ENCODE assay signal across 13 cellular contexts in the genomic region with DNA sequence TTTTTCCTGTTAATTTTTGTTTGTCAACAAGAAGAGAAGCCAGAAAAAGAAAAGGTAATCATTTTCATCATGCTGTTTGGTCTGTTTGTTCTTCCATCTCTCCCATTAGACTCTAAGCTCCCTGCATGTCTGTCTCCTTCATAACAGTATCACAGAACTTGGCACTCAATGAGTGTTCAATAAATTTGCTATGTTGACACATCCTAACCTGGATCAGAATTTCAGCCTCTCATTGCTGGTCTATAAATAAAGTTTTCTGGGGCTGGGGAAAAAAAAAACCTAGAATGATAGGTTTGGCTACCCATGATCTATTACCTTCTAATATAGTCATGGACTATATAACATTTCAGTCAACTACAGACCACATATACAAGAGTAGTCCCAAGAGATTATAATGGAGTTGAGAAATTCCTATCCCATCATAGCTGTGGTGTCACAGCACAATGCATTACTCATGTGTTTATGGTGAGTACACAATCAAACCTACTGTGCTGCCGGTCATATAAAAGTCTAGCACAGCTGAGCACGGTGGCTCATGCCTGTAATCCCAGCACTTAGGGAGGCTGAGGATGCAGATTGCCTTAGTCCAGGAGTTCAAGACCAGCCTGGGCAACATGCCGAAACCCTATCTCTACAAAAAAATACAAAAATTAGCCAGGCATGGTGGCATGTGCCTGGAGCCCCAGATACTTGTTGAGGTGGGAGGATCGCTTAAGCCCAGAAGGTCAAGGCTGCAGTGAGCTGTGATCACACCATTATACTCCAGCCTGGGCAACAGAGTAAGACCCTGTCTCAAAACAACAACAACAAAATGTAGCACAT. TPM values are rescaled to one million over a fixed set of nuclear protein-coding genes. Genes with fewer than 3 reads are reported as not detected.
DNase-seq lines count a peak whose midpoint lies in the region; ATAC-seq, FAIRE-seq and TF ChIP-seq lines count a peak whose summit lies in the region.
"Had no signal": no experiment of that assay in that cellular context is flagged by ENCODE, and none has a peak within 500 bp of the region (broad histone marks: within the 10 kb centered on the region; RNA-seq: fewer than 3 reads in every experiment).

No MANE protein-coding gene starts in this region.

- H3K36me3 ChIP-seq in IMR-90 (ENCODE audit: control insufficient read depth, insufficient read depth, low read length), result no peaks in the 10 kb centered on the region
- peaks cover 0 to 12% of the 10 kb centered on the region in 2 experiments; a peak in 3 of 5 replicates for H3K36me3 ChIP-seq in HepG2 (replicated peaks in 1 of 2; ENCODE audit: control insufficient read depth in 1 of 2, insufficient read depth in 2 of 2, low read length in 2 of 2)
- no peaks in the 10 kb centered on the region for H3K36me3 ChIP-seq in kidney (ENCODE audit: control insufficient read depth in 1 of 2, insufficient read depth in 2 of 2, low read length in 2 of 2)

- peaks cover 25% of the 10 kb centered on the region for H3K9me1 ChIP-seq in IMR-90 (ENCODE audit: insufficient read depth, low read length)

- H3K4me3 ChIP-seq in AG09309 (ENCODE audit: control insufficient read depth, low read depth, low read length), result no peak overlapping the region
- no peak overlapping the region for H3K4me3 ChIP-seq in IMR-90 (ENCODE audit: insufficient read depth, low read depth, low read length)
- no peak overlapping the region for H3K4me3 ChIP-seq in astrocyte of the spinal cord (ENCODE audit: low read depth, low read length)
- H3K4me3 ChIP-seq in HepG2 (replicated peaks in 1 of 3; ENCODE audit: insufficient read depth in 1 of 3, low read depth in 2 of 3, low read length in 3 of 3), result no peak overlapping the region
- no peak overlapping the region for H3K4me3 ChIP-seq in kidney (ENCODE audit: low read length in 2 of 2)

- H3K9me3 ChIP-seq in IMR-90 (ENCODE audit: control insufficient read depth, insufficient read depth, low read length) (no peaks in the 10 kb centered on the region), HepG2 (ENCODE audit: low read length) (no peaks in the 10 kb centered on the region), kidney (ENCODE audit: control insufficient read depth in 1 of 2, low read length in 2 of 2) (no peaks in the 10 kb centered on the region)

- H3K27ac ChIP-seq in IMR-90 (ENCODE audit: insufficient read depth, low read length) (no peak overlapping the region), HepG2 (ENCODE audit: extremely low read length, insufficient read depth, low read length) (peak overlapping the region; percentile 27), kidney (ENCODE audit: low read depth in 2 of 2, low read length in 2 of 2) (no peak overlapping the region)
- H3K27ac ChIP-seq: WERI-Rb-1 had no signal

- no peaks in the 10 kb centered on the region for H3K27me3 Mint-ChIP-seq in osteocyte (ENCODE audit: unreplicated experiment)
- H3K27me3 Mint-ChIP-seq: IgD-negative memory B cell had no signal

- FAIRE-seq in HepG2 (lab: Jason Lieb, UNC), result no peak
- no peak for FAIRE-seq in kidney (lab: Jason Lieb, UNC)
- FAIRE-seq: frontal cortex had no signal

- no peak overlapping the region for H3K4me3 Mint-ChIP-seq in osteocyte (ENCODE audit: unreplicated experiment)
- H3K4me3 Mint-ChIP-seq: activated naive CD4-positive, alpha-beta T cell treated with anti-CD3 and anti-CD28 coated beads for 36 hours; neural crest cell had no signal

- peak overlapping the region; percentile 20; the same call in 1 of the 2 replicates for H2AK5ac ChIP-seq in IMR-90 (ENCODE audit: low read depth, low read length)

- TF ChIP-seq POLR2A in IMR-90 (IDR thresholded peaks at IDR 0.05; ENCODE audit: low read depth, low read length) (no peak), HepG2 (IDR thresholded peaks at IDR 0.05; ENCODE audit: insufficient read depth in 1 of 2, low read depth in 2 of 2, low read length in 2 of 2) (no peak)

- TF ChIP-seq EP300 in HepG2 (IDR thresholded peaks at IDR 0.05; ENCODE audit: low read depth in 2 of 2, low read length in 2 of 2) (no peak), HepG2 (CRISPR knock-in tag; IDR thresholded peaks at IDR 0.05; ENCODE audit: borderline replicate concordance) (no peak)

- H2BK120ac ChIP-seq in IMR-90 (ENCODE audit: low read depth, low read length), result no peak overlapping the region

- H3K4me1 Mint-ChIP-seq in osteocyte (ENCODE audit: unreplicated experiment), result peaks cover 48% of the 10 kb centered on the region

- H2AK9ac ChIP-seq in IMR-90 (replicated peaks; ENCODE audit: low read depth, low read length, poor library complexity), result no peak overlapping the region

- H3K9me3 Mint-ChIP-seq in osteocyte (ENCODE audit: unreplicated experiment), result no peaks in the 10 kb centered on the region
- H3K9me3 Mint-ChIP-seq: activated naive CD4-positive, alpha-beta T cell treated with anti-CD3 and anti-CD28 coated beads for 36 hours; IgD-negative memory B cell; neural crest cell had no signal

- H3K27ac Mint-ChIP-seq in osteocyte (ENCODE audit: unreplicated experiment), result no peak overlapping the region
- H3K27ac Mint-ChIP-seq: activated naive CD4-positive, alpha-beta T cell treated with anti-CD3 and anti-CD28 coated beads for 36 hours had no signal

- H4K20me1 ChIP-seq in IMR-90 (ENCODE audit: insufficient read depth, low read length) (peaks cover 70% of the 10 kb centered on the region), HepG2 (ENCODE audit: insufficient read depth, low read length) (peaks cover 29% of the 10 kb centered on the region)

- CTCF ChIA-PET in IMR-90 (lab: Yijun Ruan, JAX), result no interaction called here
- CTCF ChIA-PET in HepG2 (lab: Yijun Ruan, JAX; ENCODE audit: low intra/inter-chr PET ratio, low total read pairs), result no interaction called here

- ATAC-seq in IMR-90 (ENCODE audit: low read depth), result peak; percentile 63
- peak; percentile 50 for ATAC-seq in HepG2
- ATAC-seq in GM19395 (IDR thresholded peaks at IDR 0.05; ENCODE audit: unreplicated experiment), result no peak

- no peak overlapping the region for H3K14ac ChIP-seq in IMR-90 (replicated peaks; ENCODE audit: low read depth, low read length)

- H4K5ac ChIP-seq in IMR-90 (ENCODE audit: low read depth, low read length), result no peak overlapping the region

- intact Hi-C loops in IMR-90 (cut with micrococcal nuclease) (no loop called here), HepG2 (cut with micrococcal nuclease; ENCODE audit: unreplicated experiment) (no loop called here), kidney (cut with DNase I) (no loop called here)

- TF ChIP-seq CTCF in AG09309 (IDR thresholded peaks at IDR 0.05; ENCODE audit: control insufficient read depth, insufficient read depth, low read depth, low read length, missing control alignments), result no peak
- no peak for TF ChIP-seq CTCF in IMR-90 (conservative IDR thresholded peaks at IDR 0.05; ENCODE audit: low read depth, low read length)
- TF ChIP-seq CTCF in astrocyte of the spinal cord (IDR thresholded peaks at IDR 0.05; ENCODE audit: low read depth, low read length), result no peak
- TF ChIP-seq CTCF in HepG2 (CRISPR knock-in tag; IDR thresholded peaks at IDR 0.05), result no peak
- TF ChIP-seq CTCF in kidney (IDR thresholded peaks at IDR 0.05; ENCODE audit: borderline replicate concordance, extremely low read depth, insufficient read depth), result no peak
- no peak for TF ChIP-seq CTCF in osteocyte (IDR thresholded peaks at IDR 0.05)

- no peak overlapping the region for H2BK15ac ChIP-seq in IMR-90 (ENCODE audit: low read depth, low read length)

- H3K27me3 ChIP-seq in IMR-90 (ENCODE audit: control insufficient read depth, insufficient read depth, low read length), result no peaks in the 10 kb centered on the region
- no peaks in the 10 kb centered on the region for H3K27me3 ChIP-seq in HepG2 (ENCODE audit: control insufficient read depth in 1 of 2, insufficient read depth in 2 of 2, low read length in 2 of 2)

- no peak overlapping the region for H3K4ac ChIP-seq in IMR-90 (ENCODE audit: low read depth, low read length)

- H3K36me3 Mint-ChIP-seq in osteocyte (ENCODE audit: unreplicated experiment), result peaks cover 2% of the 10 kb centered on the region

- no peak overlapping the region for H3K9ac ChIP-seq in IMR-90 (ENCODE audit: low read depth, low read length)
- H3K9ac ChIP-seq in HepG2 (ENCODE audit: insufficient read depth, low read depth, low read length), result no peak overlapping the region
- no peak overlapping the region for H3K9ac ChIP-seq in kidney (ENCODE audit: low read length in 2 of 2)

- in situ Hi-C loops in IMR-90 (cut with MboI; ENCODE audit: low sequenced_read_pairs) (no loop called here), astrocyte of the spinal cord (cut with HindIII; ENCODE audit: low sequenced_read_pairs) (no loop called here), HepG2 (cut with HindIII; ENCODE audit: extremely low pct_ligation_motif_present, low pct_unique_long_range_greater_than_20kb) (no loop called here)

- POLR2A ChIA-PET in IMR-90 (lab: Charles Lee; ENCODE audit: unreplicated experiment) (interaction anchor here (1.2 kb wide), 1 partner anchor 33 kb away, joined by 3 read pairs; no protein-coding TSS in a partner anchor), HepG2 (lab: Yijun Ruan, JAX) (interaction anchor here (0.7 to 1.6 kb wide), 4 partner anchors 8 to 137 kb away, joined by 3 to 6 read pairs (median 4); no protein-coding TSS in a partner anchor)

- H3K23ac ChIP-seq in IMR-90 (ENCODE audit: low read depth, low read length), result no peak overlapping the region

- no peak overlapping the region for H4K91ac ChIP-seq in IMR-90 (ENCODE audit: insufficient read depth, low read depth, low read length)

- H3K4me1 ChIP-seq in IMR-90 (ENCODE audit: control insufficient read depth, insufficient read depth, low read length), result peaks cover 11% of the 10 kb centered on the region
- H3K4me1 ChIP-seq in HepG2 (ENCODE audit: insufficient read depth, low read length), result peaks cover 69% of the 10 kb centered on the region
- H3K4me1 ChIP-seq in kidney (ENCODE audit: control insufficient read depth in 1 of 2, insufficient read depth in 1 of 2, low read depth in 1 of 2, low read length in 2 of 2), result peaks cover 15 to 22% of the 10 kb centered on the region in 2 donors

- H4K8ac ChIP-seq in IMR-90 (ENCODE audit: low read depth in 2 of 2, low read length in 2 of 2), result no peak overlapping the region

- no peak overlapping the region for H2BK20ac ChIP-seq in IMR-90 (ENCODE audit: low read depth, low read length)

- no TSS peak for BruUV-seq in IMR-90 (replicated peaks; lab: Mats Ljungman, UMichigan)
- no TSS peak for BruUV-seq in HepG2 (replicated peaks; lab: Mats Ljungman, UMichigan)

- H3K4me2 ChIP-seq in IMR-90 (ENCODE audit: low read depth, low read length) (no peak overlapping the region), HepG2 (ENCODE audit: low read depth, low read length) (peak overlapping the region; percentile 40; the same call in 1 of the 2 replicates)

- H3K79me2 ChIP-seq in HepG2 (ENCODE audit: insufficient read depth, low read length), result peaks cover 94% of the 10 kb centered on the region

- H3K18ac ChIP-seq in IMR-90 (ENCODE audit: low read depth, low read length), result peak overlapping the region; percentile 13; the same call in 1 of the 2 replicates

- DNase-seq in AG09309 (ENCODE audit: low read depth), result peak; percentile 87
- DNase-seq in IMR-90, result peak; percentile 95
- peak; percentile 84 for DNase-seq in astrocyte of the spinal cord (ENCODE audit: low read depth, low spot score)
- DNase-seq in HepG2 (ENCODE audit: low spot score), result peak; percentile 78
- DNase-seq in NCI-H2227 (lab: John Stamatoyannopoulos, UW; ENCODE audit: unreplicated experiment), result no peak
- DNase-seq in kidney, result no peak
- DNase-seq in osteocyte (ENCODE audit: extremely low spot score, unreplicated experiment), result no peak
- DNase-seq: activated naive CD4-positive, alpha-beta T cell treated with anti-CD3 and anti-CD28 coated beads for 36 hours; WERI-Rb-1 had no signal

- no peak overlapping the region for H2BK5ac ChIP-seq in IMR-90 (ENCODE audit: low read depth, low read length, poor library complexity, severe bottlenecking)

- no peak overlapping the region for H2AFZ ChIP-seq in IMR-90 (replicated peaks; ENCODE audit: low read length, poor library complexity)
- no peak overlapping the region for H2AFZ ChIP-seq in HepG2 (ENCODE audit: low read length)

- dilution Hi-C loops in IMR-90 (cut with HindIII; ENCODE audit: low sequenced_read_pairs, unreplicated experiment), result no loop called here

- H3K56ac ChIP-seq in IMR-90 (ENCODE audit: extremely low read depth, insufficient read depth, low read length), result no peak overlapping the region

- no CpG with 5 or more reads among the region's 4 CpGs for WGBS in IMR-90 (ENCODE audit: extremely low coverage in 2 of 2, insufficient read length in 1 of 2), 2 experiments
- 76% methylated on average over 4 of the region's 4 CpGs for whole genome bisulfite sequencing in HepG2 (ENCODE audit: low lambda C conversion rate)

- TF ChIP-seq RAD21 in IMR-90 (IDR thresholded peaks at IDR 0.05; ENCODE audit: low read length), result no peak
- no peak for TF ChIP-seq RAD21 in HepG2 (CRISPR knock-in tag; IDR thresholded peaks at IDR 0.05)

- H3K79me1 ChIP-seq in IMR-90 (ENCODE audit: low read depth in 1 of 2, low read length in 2 of 2), result peaks cover 20 to 80% of the 10 kb centered on the region in 2 experiments

RNA-seq across cellular contexts. Expression of gene NUDT3, which starts 5.9 kb away (rescaled TPM):
- total RNA-seq in IMR-90 (2012; rRNA removed) (17.2 and 21.4 TPM in 2 replicates), HepG2 (2016; rRNA removed; fragmentation: Illumina TruSeq; extraction: Trizol) (20.2 and 30.1 TPM in 2 replicates), kidney (53.8 TPM), osteocyte (32.0 and 33.1 TPM in 2 replicates)
- polyA plus RNA-seq in IMR-90 (2012; rRNA removed) (9.1 and 10.1 TPM in 2 replicates), HepG2 (2011; rRNA removed) (17.6 and 20.6 TPM in 2 replicates), kidney (ENCODE audit: insufficient read depth, low read depth, low replicate concordance) (17.7 TPM)
- 3.8 and 4.5 TPM in 2 replicates for polyA plus RNA-seq in IMR-90 (2012; cell fraction: cytosol; rRNA removed)
- 3.1 and 12.1 TPM in 2 replicates for polyA plus RNA-seq in IMR-90 (2012; cell fraction: nucleus; rRNA removed; ENCODE audit: low replicate concordance)
- 4.1 and 4.8 TPM in 2 replicates for total RNA-seq in HepG2 (2016; cell fraction: cytosol; rRNA removed; fragmentation: Illumina TruSeq; extraction: Trizol; ENCODE audit: low read depth)
- total RNA-seq in HepG2 (2016; cell fraction: insoluble cytoplasmic fraction; rRNA removed; fragmentation: Illumina TruSeq; extraction: Trizol), result 19.5 and 29.7 TPM in 2 replicates
- total RNA-seq in HepG2 (2016; cell fraction: membrane; rRNA removed; fragmentation: Illumina TruSeq; extraction: Trizol), result 14.6 and 14.8 TPM in 2 replicates
- 15.7 and 19.0 TPM in 2 replicates for total RNA-seq in HepG2 (2016; cell fraction: nucleus; rRNA removed; fragmentation: Illumina TruSeq; extraction: Trizol)
- 10.7 and 14.8 TPM in 2 replicates for polyA plus RNA-seq in HepG2 (2011; cell fraction: cytosol; rRNA removed)
- 9.2 and 11.9 TPM in 2 replicates for polyA plus RNA-seq in HepG2 (2011; cell fraction: nucleus; rRNA removed)
- 5.6 TPM in 2 replicates for polyA plus RNA-seq in HepG2 (2012)
- polyA plus RNA-seq in HepG2 (2016; cell fraction: cytosol; fragmentation: Illumina TruSeq; extraction: Trizol; ENCODE audit: low read depth), result 3.0 and 3.5 TPM in 2 replicates
- 22.4 and 22.7 TPM in 2 replicates for polyA plus RNA-seq in HepG2 (2016; cell fraction: insoluble cytoplasmic fraction; fragmentation: Illumina TruSeq; extraction: Trizol; ENCODE audit: low read depth)
- polyA plus RNA-seq in HepG2 (2016; cell fraction: membrane; fragmentation: Illumina TruSeq; extraction: Trizol; ENCODE audit: low read depth), result 7.4 and 7.7 TPM in 2 replicates
- 23.3 TPM in 2 replicates for polyA plus RNA-seq in HepG2 (2016; cell fraction: nucleus; fragmentation: Illumina TruSeq; extraction: Trizol; ENCODE audit: insufficient read depth, low read depth)
- 23.6 and 25.7 TPM in 2 replicates for polyA minus RNA-seq in HepG2 (2011; rRNA and poly(A)+ RNA removed; ENCODE audit: low replicate concordance)
- 18.9 and 21.6 TPM in 2 replicates for polyA minus RNA-seq in HepG2 (2011; cell fraction: cytosol; rRNA and poly(A)+ RNA removed)
- polyA minus RNA-seq in HepG2 (2011; cell fraction: nucleus; rRNA and poly(A)+ RNA removed), result 14.0 and 19.0 TPM in 2 replicates

RNA-seq across cellular contexts. Expression of gene RPS10, which starts 39.3 kb away (rescaled TPM):
- total RNA-seq in IMR-90 (2012; rRNA removed) (3,662 and 5,584 TPM in 2 replicates), HepG2 (2016; rRNA removed; fragmentation: Illumina TruSeq; extraction: Trizol) (2,909 and 3,503 TPM in 2 replicates), kidney (1,138 TPM), osteocyte (996 and 1,026 TPM in 2 replicates)
- polyA plus RNA-seq in IMR-90 (2012; rRNA removed) (4,105 and 5,462 TPM in 2 replicates), HepG2 (2011; rRNA removed) (4,295 and 4,648 TPM in 2 replicates), kidney (ENCODE audit: insufficient read depth, low read depth, low replicate concordance) (2,105 TPM)
- polyA plus RNA-seq in IMR-90 (2012; cell fraction: cytosol; rRNA removed), result 6,022 and 9,107 TPM in 2 replicates
- polyA plus RNA-seq in IMR-90 (2012; cell fraction: nucleus; rRNA removed; ENCODE audit: low replicate concordance), result 1,293 and 1,327 TPM in 2 replicates
- 5,102 and 5,632 TPM in 2 replicates for total RNA-seq in HepG2 (2016; cell fraction: cytosol; rRNA removed; fragmentation: Illumina TruSeq; extraction: Trizol; ENCODE audit: low read depth)
- total RNA-seq in HepG2 (2016; cell fraction: insoluble cytoplasmic fraction; rRNA removed; fragmentation: Illumina TruSeq; extraction: Trizol), result 3,081 and 3,638 TPM in 2 replicates
- total RNA-seq in HepG2 (2016; cell fraction: membrane; rRNA removed; fragmentation: Illumina TruSeq; extraction: Trizol), result 7,429 and 7,480 TPM in 2 replicates
- total RNA-seq in HepG2 (2016; cell fraction: nucleus; rRNA removed; fragmentation: Illumina TruSeq; extraction: Trizol), result 967 and 1,028 TPM in 2 replicates
- polyA plus RNA-seq in HepG2 (2011; cell fraction: cytosol; rRNA removed), result 9,439 and 9,926 TPM in 2 replicates
- 1,658 and 1,840 TPM in 2 replicates for polyA plus RNA-seq in HepG2 (2011; cell fraction: nucleus; rRNA removed)
- polyA plus RNA-seq in HepG2 (2012), result 3,418 and 4,251 TPM in 2 replicates
- polyA plus RNA-seq in HepG2 (2016; cell fraction: cytosol; fragmentation: Illumina TruSeq; extraction: Trizol; ENCODE audit: low read depth), result 5,367 and 5,814 TPM in 2 replicates
- 2,908 and 3,264 TPM in 2 replicates for polyA plus RNA-seq in HepG2 (2016; cell fraction: insoluble cytoplasmic fraction; fragmentation: Illumina TruSeq; extraction: Trizol; ENCODE audit: low read depth)
- 6,085 and 6,204 TPM in 2 replicates for polyA plus RNA-seq in HepG2 (2016; cell fraction: membrane; fragmentation: Illumina TruSeq; extraction: Trizol; ENCODE audit: low read depth)
- 1,494 and 1,555 TPM in 2 replicates for polyA plus RNA-seq in HepG2 (2016; cell fraction: nucleus; fragmentation: Illumina TruSeq; extraction: Trizol; ENCODE audit: insufficient read depth, low read depth)
- polyA minus RNA-seq in HepG2 (2011; rRNA and poly(A)+ RNA removed; ENCODE audit: low replicate concordance), result 2,566 and 3,572 TPM in 2 replicates
- 602 and 661 TPM in 2 replicates for polyA minus RNA-seq in HepG2 (2011; cell fraction: cytosol; rRNA and poly(A)+ RNA removed)
- polyA minus RNA-seq in HepG2 (2011; cell fraction: nucleus; rRNA and poly(A)+ RNA removed), result 173 and 248 TPM in 2 replicates

Comparison
In these comparisons a context has a peak if more than half of its experiments do, and no peak if none do; other contexts are left out.
1. DNase-seq: peak in AG09309 (single experiment), IMR-90 (single experiment), astrocyte of the spinal cord (single experiment) and HepG2 (single experiment); none in NCI-H2227 (single experiment), kidney (single experiment) and osteocyte (single experiment).